Comparison of ENCODE assay signal across 8 cellular contexts in genomic region chr1:228081578-228082259, GRCh38. TPM values are rescaled to one million over a fixed set of nuclear protein-coding genes. Genes with fewer than 3 reads are reported as not detected.
DNase-seq lines count a peak whose midpoint lies in the region; ATAC-seq lines count a peak whose summit lies in the region.

No MANE protein-coding gene starts in this region.

- peak overlapping the region; percentile 49 for H3K27ac Mint-ChIP-seq in T-helper 1 cell treated with Interleukin-12 subunit alpha and Interleukin-12 subunit beta and Interleukin-4 antibody, amounts not matched to agents 30 μg/mL and 1 μg/mL, for 36 hours

- peak overlapping the region; percentile 88 for H3K4me3 Mint-ChIP-seq in T-helper 1 cell treated with Interleukin-12 subunit alpha and Interleukin-12 subunit beta and Interleukin-4 antibody, amounts not matched to agents 30 μg/mL and 1 μg/mL, for 36 hours

- peak overlapping the region; percentile 62 to 64 for H3K27ac ChIP-seq in esophagus (ENCODE audit: low read depth in 2 of 2, low read length in 1 of 2)

- H3K9me3 Mint-ChIP-seq in T-helper 1 cell treated with Interleukin-12 subunit alpha and Interleukin-12 subunit beta and Interleukin-4 antibody, amounts not matched to agents 30 μg/mL and 1 μg/mL, for 36 hours: no peaks in the 10 kb centered on the region

- peaks cover 37% of the 10 kb centered on the region for H3K4me1 Mint-ChIP-seq in T-helper 1 cell treated with Interleukin-12 subunit alpha and Interleukin-12 subunit beta and Interleukin-4 antibody, amounts not matched to agents 30 μg/mL and 1 μg/mL, for 36 hours (ENCODE audit: low read depth)

- H3K4me3 ChIP-seq in esophagus (ENCODE audit: low read depth in 1 of 2, low read length in 2 of 2) (peak overlapping the region; percentile 56 to 88), neuron (ENCODE audit: low read length) (peak overlapping the region; percentile 94)

- H3K27me3 Mint-ChIP-seq in T-helper 1 cell treated with Interleukin-12 subunit alpha and Interleukin-12 subunit beta and Interleukin-4 antibody, amounts not matched to agents 30 μg/mL and 1 μg/mL, for 36 hours (ENCODE audit: low read depth): no peaks in the 10 kb centered on the region

- peaks cover 22% of the 10 kb centered on the region for H3K36me3 Mint-ChIP-seq in T-helper 1 cell treated with Interleukin-12 subunit alpha and Interleukin-12 subunit beta and Interleukin-4 antibody, amounts not matched to agents 30 μg/mL and 1 μg/mL, for 36 hours (ENCODE audit: low read depth)

- peak; percentile 19 to 22 for DNase-seq in stimulated activated CD8-positive, alpha-beta memory T cell treated with anti-CD3 and anti-CD28 coated beads, Interleukin-2, amount 100 ng/mL, for 48 hours (ENCODE audit: low read depth in 2 of 2)
- no peak for DNase-seq in stimulated activated CD8-positive, alpha-beta memory T cell treated with anti-CD3 and anti-CD28 coated beads, Interleukin-4, amount 100 ng/mL, for 48 hours
- DNase-seq in DMS114 treated with DMSO at 0.1 percent for 48 hours (lab: John Stamatoyannopoulos, UW; ENCODE audit: unreplicated experiment) (no peak), NCI-H128 (lab: John Stamatoyannopoulos, UW; ENCODE audit: unreplicated experiment) (no peak)

- peaks cover 7 to 22% of the 10 kb centered on the region in 2 donors for H3K4me1 ChIP-seq in esophagus (ENCODE audit: control insufficient read depth in 2 of 2, insufficient read depth in 2 of 2, low read length in 1 of 2)
- peaks cover 29% of the 10 kb centered on the region for H3K4me1 ChIP-seq in neuron (ENCODE audit: insufficient read depth, low read length)

- WGBS in esophagus, 2 donors: 6 to 10% methylated on average over 37 of the region's 37 CpGs

- peak overlapping the region; percentile 8 for H2AFZ ChIP-seq in neuron (ENCODE audit: low read depth, low read length)

- H3K27me3 ChIP-seq in esophagus (ENCODE audit: control insufficient read depth in 1 of 2, insufficient read depth in 2 of 2, low read length in 2 of 2) (no peaks in the 10 kb centered on the region), neuron (ENCODE audit: insufficient read depth, low read length) (no peaks in the 10 kb centered on the region)

- H3K9me3 ChIP-seq in esophagus (ENCODE audit: control insufficient read depth in 2 of 2, insufficient read depth in 1 of 2, low read depth in 1 of 2, low read length in 1 of 2) (no peaks in the 10 kb centered on the region), neuron (ENCODE audit: low read length) (no peaks in the 10 kb centered on the region)

- peak; percentile 11 for ATAC-seq in HG03039 (IDR thresholded peaks at IDR 0.05; ENCODE audit: unreplicated experiment)

- H3K36me3 ChIP-seq in esophagus (ENCODE audit: control insufficient read depth in 2 of 2, insufficient read depth in 2 of 2, low read length in 1 of 2) (peaks cover 0 to 3% of the 10 kb centered on the region in 2 donors), neuron (ENCODE audit: insufficient read depth, low read length) (no peaks in the 10 kb centered on the region)

RNA-seq across cellular contexts. Expression of gene ARF1, which starts 0.8 kb away (rescaled TPM):
- polyA plus RNA-seq in esophagus: 100 to 1,000 TPM; 180 to 295 TPM

RNA-seq across cellular contexts. Expression of gene C1orf35, which starts 21.4 kb away (rescaled TPM):
- 10 to 100 TPM; 18.4 to 26.0 TPM for polyA plus RNA-seq in esophagus

RNA-seq across cellular contexts. Expression of gene MRPL55, which starts 27.4 kb away (rescaled TPM):
- polyA plus RNA-seq in esophagus: 10 to 100 TPM; 87.0 to 94.9 TPM

RNA-seq across cellular contexts. Expression of gene GUK1, which starts 58.4 kb away (rescaled TPM):
- 100 to 1,000 TPM; 299 to 484 TPM for polyA plus RNA-seq in esophagus

Comparison
In these comparisons a context has a peak if more than half of its experiments do, and no peak if none do; other contexts are left out.
1. DNase-seq: peak in stimulated activated CD8-positive, alpha-beta memory T cell treated with anti-CD3 and anti-CD28 coated beads, Interleukin-2, amount 100 ng/mL, for 48 hours (2 of 2); none in stimulated activated CD8-positive, alpha-beta memory T cell treated with anti-CD3 and anti-CD28 coated beads, Interleukin-4, amount 100 ng/mL, for 48 hours (single experiment), DMS114 treated with DMSO at 0.1 percent for 48 hours (single experiment) and NCI-H128 (single experiment).